17 cellular contexts compared by ENCODE assay signal in genomic region chr5:56128166-56128565, GRCh38.
DNase-seq lines count a peak whose midpoint lies in the region; ATAC-seq, FAIRE-seq and TF ChIP-seq lines count a peak whose summit lies in the region.
"Had no signal": no experiment of that assay in that cellular context is flagged by ENCODE, and none has a peak within 500 bp of the region (broad histone marks: within the 10 kb centered on the region; RNA-seq: fewer than 3 reads in every experiment).

No MANE protein-coding gene starts in this region.

- H3K4me3 ChIP-seq in HepG2 (replicated peaks in 1 of 3; ENCODE audit: insufficient read depth in 1 of 3, low read depth in 2 of 3, low read length in 3 of 3) (no peak overlapping the region), right lobe of liver (no peak overlapping the region), mucosa of descending colon (no peak overlapping the region)

- H3K79me2 ChIP-seq in HepG2 (ENCODE audit: insufficient read depth, low read length): peaks cover 11% of the 10 kb centered on the region

- intact Hi-C loops in HepG2 (cut with micrococcal nuclease; ENCODE audit: unreplicated experiment) (no loop called here), right lobe of liver (cut with DNase I) (no loop called here), mucosa of descending colon (cut with DNase I, micrococcal nuclease) (no loop called here)

- no peaks in the 10 kb centered on the region for H4K20me1 ChIP-seq in HepG2 (ENCODE audit: insufficient read depth, low read length)

- H3K27me3 ChIP-seq in HepG2 (ENCODE audit: control insufficient read depth in 1 of 2, insufficient read depth in 2 of 2, low read length in 2 of 2) (no peaks in the 10 kb centered on the region), right lobe of liver (no peaks in the 10 kb centered on the region)

- CTCF ChIA-PET in HepG2 (lab: Yijun Ruan, JAX; ENCODE audit: low intra/inter-chr PET ratio, low total read pairs): no interaction called here

- no peak for FAIRE-seq in HepG2 (lab: Jason Lieb, UNC)
- FAIRE-seq: colon, GM19239, urothelium cell line had no signal

- no peak for TF ChIP-seq RAD21 in HepG2 (CRISPR knock-in tag; IDR thresholded peaks at IDR 0.05)

- POLR2A ChIA-PET in HepG2 (lab: Yijun Ruan, JAX): interaction anchor here (1.5 kb wide), 1 partner anchor 36 kb away, joined by 3 read pairs; no protein-coding TSS in a partner anchor

- H3K9ac ChIP-seq in HepG2 (ENCODE audit: insufficient read depth, low read depth, low read length): 0 out of 2 replicates have a peak overlapping the region, but pooled peaks have one; percentile 23

- H3K36me3 ChIP-seq in HepG2 (replicated peaks in 1 of 2; ENCODE audit: control insufficient read depth in 1 of 2, insufficient read depth in 2 of 2, low read length in 2 of 2) (no peaks in the 10 kb centered on the region; a peak in 2 of 5 replicates), right lobe of liver (no peaks in the 10 kb centered on the region), mucosa of descending colon (ENCODE audit: low read depth) (no peaks in the 10 kb centered on the region)

- H2AFZ ChIP-seq in HepG2 (ENCODE audit: low read length): no peak overlapping the region

- TF ChIP-seq POLR2A in HepG2 (IDR thresholded peaks at IDR 0.05; ENCODE audit: insufficient read depth in 1 of 2, low read depth in 2 of 2, low read length in 2 of 2): no peak
- TF ChIP-seq POLR2A in right lobe of liver (IDR thresholded peaks at IDR 0.05): no peak

- in situ Hi-C loops in HepG2 (cut with HindIII; ENCODE audit: extremely low pct_ligation_motif_present, low pct_unique_long_range_greater_than_20kb): no loop called here

- H3K4me1 ChIP-seq in HepG2 (ENCODE audit: insufficient read depth, low read length) (peaks cover 61% of the 10 kb centered on the region), right lobe of liver (peaks cover 0 to 21% (median 0%) of the 10 kb centered on the region in 4 donors), mucosa of descending colon (ENCODE audit: low read depth) (no peaks in the 10 kb centered on the region)

- no peak for TF ChIP-seq CTCF in HepG2 (CRISPR knock-in tag; IDR thresholded peaks at IDR 0.05)
- TF ChIP-seq CTCF in right lobe of liver (IDR thresholded peaks at IDR 0.05): no peak
- TF ChIP-seq CTCF in mucosa of descending colon (IDR thresholded peaks at IDR 0.05): no peak

- no peak for TF ChIP-seq EP300 in HepG2 (IDR thresholded peaks at IDR 0.05; ENCODE audit: low read depth in 2 of 2, low read length in 2 of 2)
- TF ChIP-seq EP300 in HepG2 (CRISPR knock-in tag; IDR thresholded peaks at IDR 0.05; ENCODE audit: borderline replicate concordance): no peak

- H3K4me2 ChIP-seq in HepG2 (ENCODE audit: low read depth, low read length): peak overlapping the region; percentile 29; the same call in 1 of the 2 replicates

- no peak overlapping the region for H3K27ac ChIP-seq in HepG2 (ENCODE audit: extremely low read length, insufficient read depth, low read length)
- no peak overlapping the region for H3K27ac ChIP-seq in right lobe of liver

- WGBS in HepG2 (ENCODE audit: low lambda C conversion rate): 91% methylated on average over 3 of the region's 3 CpGs
- 54% methylated on average over 3 of the region's 3 CpGs for WGBS in right lobe of liver (ENCODE audit: insufficient coverage, low coverage, low lambda C conversion rate, missing lambda C conversion rate)

- no peak for DNase-seq in HepG2 (ENCODE audit: low spot score)
- DNase-seq in right lobe of liver: no peak
- DNase-seq in activated T-cell treated with anti-CD3 and anti-CD28 coated beads, Interleukin-2, amount 50 U/mL, for 48 hours: peak; percentile 52 to 53
- peak in 1 of 3 donors; percentile 32 for DNase-seq in mucosa of descending colon
- no peak for DNase-seq in DMS79 (lab: John Stamatoyannopoulos, UW)
- DNase-seq: ACHN, DMS153, H7, midbrain, NCI-H1105, NCI-H524 had no signal

- no TSS peak for BruUV-seq in HepG2 (replicated peaks; lab: Mats Ljungman, UMichigan)

- ATAC-seq in HepG2 (no peak), right lobe of liver (no peak), mucosa of descending colon (peak; percentile 36), HG02938 (IDR thresholded peaks at IDR 0.05; ENCODE audit: unreplicated experiment) (no peak), HG03159 (IDR thresholded peaks at IDR 0.05; ENCODE audit: unreplicated experiment) (no peak), HG03095 (IDR thresholded peaks at IDR 0.05; ENCODE audit: unreplicated experiment) (no peak)

- peaks cover 12% of the 10 kb centered on the region; the same call in 1 of the 2 replicates for H3K9me3 ChIP-seq in HepG2 (ENCODE audit: low read length)
- no peaks in the 10 kb centered on the region for H3K9me3 ChIP-seq in right lobe of liver
- no peaks in the 10 kb centered on the region for H3K9me3 ChIP-seq in mucosa of descending colon

TF ChIP-seq in HepG2, 621 proteins besides CTCF, POLR2A, EP300 and RAD21:
- TF ChIP-seq ZNF253 (CRISPR knock-in tag; IDR thresholded peaks at IDR 0.05; ENCODE audit: borderline replicate concordance) (no peak), DZIP1 (CRISPR knock-in tag; IDR thresholded peaks at IDR 0.05) (no peak), ZMAT3 (CRISPR knock-in tag; conservative IDR thresholded peaks at IDR 0.05) (no peak), TFDP1 (CRISPR knock-in tag; IDR thresholded peaks at IDR 0.05; ENCODE audit: borderline replicate concordance) (no peak), FOXA1 (IDR thresholded peaks at IDR 0.05) (no peak), FOXA1 (CRISPR knock-in tag; IDR thresholded peaks at IDR 0.05) (no peak), TEAD2 (CRISPR knock-in tag; IDR thresholded peaks at IDR 0.05) (no peak), GPN1 (CRISPR knock-in tag; IDR thresholded peaks at IDR 0.05; ENCODE audit: borderline replicate concordance) (no peak), CERS6 (CRISPR knock-in tag; IDR thresholded peaks at IDR 0.05) (no peak), U2AF1 (optimal IDR thresholded peaks at IDR 0.05; ENCODE audit: low read depth, low read length) (no peak), ZNF549 (CRISPR knock-in tag; IDR thresholded peaks at IDR 0.05) (no peak), ZNF232 (CRISPR knock-in tag; IDR thresholded peaks at IDR 0.05; ENCODE audit: borderline replicate concordance) (no peak), ATF7-NPFF (CRISPR knock-in tag; IDR thresholded peaks at IDR 0.05; ENCODE audit: low read depth) (no peak), ZBTB1 (CRISPR knock-in tag; IDR thresholded peaks at IDR 0.05; ENCODE audit: borderline replicate concordance) (no peak), ELF3 (CRISPR knock-in tag; IDR thresholded peaks at IDR 0.05) (0 out of 2 replicates have a peak, but pooled peaks have one; percentile 6), BCL6 (CRISPR knock-in tag; IDR thresholded peaks at IDR 0.05) (0 out of 2 replicates have a peak, but pooled peaks have one; percentile 41), RBM22 (optimal IDR thresholded peaks at IDR 0.05; ENCODE audit: low read length) (no peak), ZNF792 (CRISPR knock-in tag; IDR thresholded peaks at IDR 0.05) (no peak), SOX5 (CRISPR knock-in tag; IDR thresholded peaks at IDR 0.05; ENCODE audit: borderline replicate concordance) (peak; percentile 35; the same call in 1 of the 2 replicates), THYN1 (CRISPR knock-in tag; IDR thresholded peaks at IDR 0.05; ENCODE audit: borderline replicate concordance, low read depth) (no peak), ZNF367 (CRISPR knock-in tag; IDR thresholded peaks at IDR 0.05; ENCODE audit: borderline replicate concordance) (no peak), SOX13 (IDR thresholded peaks at IDR 0.05) (no peak), SOX13 (CRISPR knock-in tag; conservative IDR thresholded peaks at IDR 0.05 in 1 of 2, IDR thresholded peaks at IDR 0.05 in 1 of 2) (peak in 1 of 2 experiments; percentile 56; a peak in 2 of 4 replicates), HNF4A (CRISPR knock-in tag; IDR thresholded peaks at IDR 0.05) (0 out of 2 replicates have a peak, but pooled peaks have one; percentile 11)

Comparison
In these comparisons a context has a peak if more than half of its experiments do, and no peak if none do; other contexts are left out.
1. DNase-seq: peak in activated T-cell treated with anti-CD3 and anti-CD28 coated beads, Interleukin-2, amount 50 U/mL, for 48 hours (2 of 2); none in HepG2 (single experiment), right lobe of liver (0 of 3) and DMS79 (single experiment).